In genomic region chr1:93630168-93630567, GRCh38 we compare ENCODE assay signal across 1 cellular context.
TF ChIP-seq lines count a peak whose summit lies in the region.

No MANE protein-coding gene starts in this region.

TF ChIP-seq in GM12878, 131 proteins besides CTCF, POLR2A, EP300 and RAD21:
- TF ChIP-seq TARDBP (IDR thresholded peaks at IDR 0.05; ENCODE audit: borderline replicate concordance) (no peak), SRF (IDR thresholded peaks at IDR 0.05; ENCODE audit: low read depth in 2 of 2, low read length in 2 of 2) (no peak), CHD4 (IDR thresholded peaks at IDR 0.05) (no peak), BACH1 (IDR thresholded peaks at IDR 0.05; ENCODE audit: borderline replicate concordance) (no peak), PRDM15 (CRISPR knock-in tag; IDR thresholded peaks at IDR 0.05) (no peak), DPF2 (IDR thresholded peaks at IDR 0.05) (no peak), CHD1 (IDR thresholded peaks at IDR 0.05; ENCODE audit: low read depth, low read length) (no peak), SMARCA5 (IDR thresholded peaks at IDR 0.05) (no peak), CEBPZ (IDR thresholded peaks at IDR 0.05; ENCODE audit: low read depth, low read length) (no peak), NR2C2 (IDR thresholded peaks at IDR 0.05; ENCODE audit: borderline replicate concordance, control insufficient read depth, insufficient read length, low read depth) (no peak), ATF7 (IDR thresholded peaks at IDR 0.05; ENCODE audit: low read depth) (no peak), IRF5 (IDR thresholded peaks at IDR 0.05; ENCODE audit: borderline replicate concordance) (no peak), EZH2 (IDR thresholded peaks at IDR 0.05; ENCODE audit: borderline replicate concordance, control insufficient read depth, low read depth, low read length) (no peak), ZBTB40 (IDR thresholded peaks at IDR 0.05; ENCODE audit: borderline replicate concordance) (no peak), FOXK2 (IDR thresholded peaks at IDR 0.05) (no peak), SUZ12 (IDR thresholded peaks at IDR 0.05; ENCODE audit: unreplicated experiment) (no peak)
